Comparison of ENCODE assay signal across 1 cellular context in genomic region chr2:238854699-238855111, GRCh38.
TF ChIP-seq lines count a peak whose summit lies in the region.

No MANE protein-coding gene starts in this region.

TF ChIP-seq in WTC11, 78 proteins besides CTCF, POLR2A, EP300 and RAD21 (continued from another document):
- TF ChIP-seq ZNF532 (CRISPR knock-in tag; IDR thresholded peaks at IDR 0.05; ENCODE audit: borderline replicate concordance), result no peak
- TF ChIP-seq E2F4 (CRISPR knock-in tag; IDR thresholded peaks at IDR 0.05; ENCODE audit: borderline replicate concordance, low read depth), result no peak
- no peak for TF ChIP-seq NFYB (CRISPR knock-in tag; conservative IDR thresholded peaks at IDR 0.05; ENCODE audit: low read depth)
- TF ChIP-seq TEAD1 (CRISPR knock-in tag; IDR thresholded peaks at IDR 0.05), result no peak
- TF ChIP-seq CREM (CRISPR knock-in tag; IDR thresholded peaks at IDR 0.05), result no peak
- TF ChIP-seq TCF7 (CRISPR knock-in tag; IDR thresholded peaks at IDR 0.05; ENCODE audit: low read depth), result no peak
- no peak for TF ChIP-seq ATF3 (CRISPR knock-in tag; conservative IDR thresholded peaks at IDR 0.05)
